8 cellular contexts compared by ENCODE assay signal in genomic region chr12:6937481-6938352, GRCh38. TPM values are rescaled to one million over a fixed set of nuclear protein-coding genes. Genes with fewer than 3 reads are reported as not detected.
DNase-seq lines count a peak whose midpoint lies in the region; ATAC-seq and TF ChIP-seq lines count a peak whose summit lies in the region.

No MANE protein-coding gene starts in this region.

- no peaks in the 10 kb centered on the region for H3K9me3 ChIP-seq in esophagus (ENCODE audit: control insufficient read depth in 2 of 2, insufficient read depth in 1 of 2, low read depth in 1 of 2, low read length in 1 of 2)
- no peaks in the 10 kb centered on the region for H3K9me3 ChIP-seq in muscle layer of colon (ENCODE audit: low read length)

- peak; percentile 86 for DNase-seq in DMS79 (lab: John Stamatoyannopoulos, UW)
- peak; percentile 93 to 94 for DNase-seq in activated T-cell treated with anti-CD3 and anti-CD28 coated beads, Interleukin-2, amount 50 U/mL, for 48 hours
- peak; percentile 90 to 91 for DNase-seq in stimulated activated CD8-positive, alpha-beta memory T cell treated with anti-CD3 and anti-CD28 coated beads, Interleukin-7, amount 100 ng/mL, for 4 hours (ENCODE audit: low read depth in 2 of 2)

- peak; percentile 87 for ATAC-seq in GM21619 (IDR thresholded peaks at IDR 0.05; ENCODE audit: unreplicated experiment)

- peak overlapping the region; percentile 57 for H2AFZ ChIP-seq in KMS-11 (ENCODE audit: low read depth)

- H4K20me1 ChIP-seq in KMS-11 (ENCODE audit: insufficient read depth) = no peaks in the 10 kb centered on the region

- H3K4me1 ChIP-seq in KMS-11 (ENCODE audit: low read depth, poor library complexity, severe bottlenecking) (peaks cover 8% of the 10 kb centered on the region), esophagus (ENCODE audit: control insufficient read depth in 2 of 2, insufficient read depth in 2 of 2, low read length in 1 of 2) (peaks cover 0 to 6% of the 10 kb centered on the region in 2 donors), muscle layer of colon (ENCODE audit: insufficient read depth, low read length) (peaks cover 36% of the 10 kb centered on the region)

- H3K9ac ChIP-seq in KMS-11 (peak overlapping the region; percentile 97), muscle layer of colon (ENCODE audit: low read length) (peak overlapping the region; percentile 84)

- H3K27ac ChIP-seq in KMS-11 (peak overlapping the region; percentile 87), esophagus (ENCODE audit: low read depth in 2 of 2, low read length in 1 of 2) (peak overlapping the region; percentile 85 to 93), muscle layer of colon (ENCODE audit: low read depth, low read length) (peak overlapping the region; percentile 85)

- H3K4me3 ChIP-seq in KMS-11 (IDR thresholded peaks at IDR 0.05; ENCODE audit: insufficient read depth, low read depth, low read length) (no peak overlapping the region), esophagus (ENCODE audit: low read depth in 1 of 2, low read length in 2 of 2) (peak overlapping the region; percentile 55 to 70), muscle layer of colon (ENCODE audit: low read depth in 1 of 2, low read length in 2 of 2) (peak overlapping the region; percentile 67 to 70)

- 0 to 1% methylated on average over 77 to 80 of the region's 80 CpGs for WGBS in esophagus, 2 donors

- no peaks in the 10 kb centered on the region for H3K79me2 ChIP-seq in KMS-11 (ENCODE audit: insufficient read depth, low read depth)

- TF ChIP-seq CTCF in KMS-11 (conservative IDR thresholded peaks at IDR 0.05; ENCODE audit: low read depth, low read length) = peak; percentile 85

- no peaks in the 10 kb centered on the region for H3K27me3 ChIP-seq in KMS-11 (ENCODE audit: insufficient read depth, low read depth)
- no peaks in the 10 kb centered on the region for H3K27me3 ChIP-seq in esophagus (ENCODE audit: control insufficient read depth in 1 of 2, insufficient read depth in 2 of 2, low read length in 2 of 2)
- H3K27me3 ChIP-seq in muscle layer of colon (ENCODE audit: control insufficient read depth in 1 of 2, insufficient read depth in 2 of 2, low read length in 2 of 2) = no peaks in the 10 kb centered on the region

- no peaks in the 10 kb centered on the region for H3K36me3 ChIP-seq in KMS-11 (ENCODE audit: insufficient read depth)
- H3K36me3 ChIP-seq in esophagus (ENCODE audit: control insufficient read depth in 2 of 2, insufficient read depth in 2 of 2, low read length in 1 of 2) = peaks cover 3 to 31% of the 10 kb centered on the region in 2 donors
- peaks cover 40% of the 10 kb centered on the region for H3K36me3 ChIP-seq in muscle layer of colon (ENCODE audit: insufficient read depth, low read length)

- H3K4me2 ChIP-seq in KMS-11 = peak overlapping the region; percentile 68

TF ChIP-seq in PFSK-1, 5 proteins besides CTCF, POLR2A, EP300 and RAD21:
- TF ChIP-seq FOXP2 (optimal IDR thresholded peaks at IDR 0.05; ENCODE audit: borderline replicate concordance, extremely low read depth, extremely low read length, insufficient read depth) (no peak), REST (IDR thresholded peaks at IDR 0.05; ENCODE audit: insufficient read depth in 1 of 2, low read depth in 2 of 2, low read length in 2 of 2) (peak in 1 of 2 experiments; percentile 59; a peak in 1 of 4 replicates), TAF1 (IDR thresholded peaks at IDR 0.05; ENCODE audit: borderline replicate concordance, insufficient read depth, low read length) (peak; percentile 66; the same call in 1 of the 2 replicates), POLR2AphosphoS5 (IDR thresholded peaks at IDR 0.05; ENCODE audit: low read depth, low read length) (peak; percentile 86), SIN3A (IDR thresholded peaks at IDR 0.05; ENCODE audit: borderline replicate concordance, insufficient read depth, low read length) (peak; percentile 59; the same call in 1 of the 2 replicates)

RNA-seq across cellular contexts. Expression of gene RNU7-1, which starts 5.9 kb away (rescaled TPM):
- not detected for polyA plus RNA-seq in PFSK-1 (2012; ENCODE audit: insufficient read length, low read depth)
- not detected for polyA plus RNA-seq in esophagus

RNA-seq across cellular contexts. Expression of gene C12orf57, which starts 6.1 kb away (rescaled TPM):
- polyA plus RNA-seq in PFSK-1 (2012; ENCODE audit: insufficient read length, low read depth) = 315 TPM
- 100 to 1,000 TPM; 108 to 253 TPM for polyA plus RNA-seq in esophagus

RNA-seq across cellular contexts. Expression of gene ATN1, which starts 10.0 kb away (rescaled TPM):
- 115 TPM for polyA plus RNA-seq in PFSK-1 (2012; ENCODE audit: insufficient read length, low read depth)
- 10 to 100 TPM; 34.9 to 63.5 TPM for polyA plus RNA-seq in esophagus

RNA-seq across cellular contexts. Expression of gene PTPN6, which starts 13.4 kb away (rescaled TPM):
- polyA plus RNA-seq in PFSK-1 (2012; ENCODE audit: insufficient read length, low read depth) = not detected
- polyA plus RNA-seq in esophagus = 10 to 100 TPM; 19.1 to 38.3 TPM

RNA-seq across cellular contexts. Expression of gene ENO2, which starts 23.3 kb away (rescaled TPM):
- polyA plus RNA-seq in PFSK-1 (2012; ENCODE audit: insufficient read length, low read depth) = 40.0 TPM
- 1 to 10 TPM; 6.7 to 9.0 TPM for polyA plus RNA-seq in esophagus
